ENCODE assay signal across 1 cellular context in the genomic region with DNA sequence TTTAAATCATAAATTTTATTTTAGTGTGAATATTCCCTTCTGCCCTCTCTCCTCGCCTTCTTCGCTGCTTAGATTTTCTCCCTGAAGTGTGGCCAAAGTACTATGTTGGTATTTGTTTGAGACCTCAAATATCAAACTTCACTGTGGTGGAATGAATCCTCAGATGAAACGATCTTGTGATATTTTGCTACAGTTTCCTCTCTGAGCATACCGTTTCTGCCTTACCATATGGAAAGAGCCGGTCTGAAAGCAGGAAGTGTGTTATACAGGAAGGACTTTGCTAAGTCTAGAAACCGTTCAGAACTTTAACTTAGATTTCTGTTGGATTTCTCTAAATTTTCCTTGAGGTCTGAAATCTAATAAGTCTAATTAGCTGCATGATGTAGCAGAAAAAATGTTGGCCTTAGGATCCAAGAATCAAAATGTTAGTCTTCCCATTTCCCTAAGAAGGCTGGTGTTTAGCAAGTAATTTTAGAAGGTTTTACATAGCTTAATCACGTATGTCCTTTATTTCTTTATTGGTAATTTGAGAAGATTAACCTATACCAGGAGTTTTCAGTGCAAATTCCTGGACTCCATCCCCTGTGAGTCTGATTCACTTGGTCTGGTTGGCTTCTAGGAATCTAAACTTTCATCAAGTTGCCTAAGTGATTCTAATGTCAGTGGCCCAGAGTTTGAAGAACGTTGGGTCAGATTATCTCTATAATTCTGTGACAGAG.
TF ChIP-seq lines count a peak whose summit lies in the region.

No MANE protein-coding gene starts in this region.

TF ChIP-seq in WTC11, 78 proteins besides CTCF, POLR2A, EP300 and RAD21 (continued from another document):
- TF ChIP-seq, protein P1, sequence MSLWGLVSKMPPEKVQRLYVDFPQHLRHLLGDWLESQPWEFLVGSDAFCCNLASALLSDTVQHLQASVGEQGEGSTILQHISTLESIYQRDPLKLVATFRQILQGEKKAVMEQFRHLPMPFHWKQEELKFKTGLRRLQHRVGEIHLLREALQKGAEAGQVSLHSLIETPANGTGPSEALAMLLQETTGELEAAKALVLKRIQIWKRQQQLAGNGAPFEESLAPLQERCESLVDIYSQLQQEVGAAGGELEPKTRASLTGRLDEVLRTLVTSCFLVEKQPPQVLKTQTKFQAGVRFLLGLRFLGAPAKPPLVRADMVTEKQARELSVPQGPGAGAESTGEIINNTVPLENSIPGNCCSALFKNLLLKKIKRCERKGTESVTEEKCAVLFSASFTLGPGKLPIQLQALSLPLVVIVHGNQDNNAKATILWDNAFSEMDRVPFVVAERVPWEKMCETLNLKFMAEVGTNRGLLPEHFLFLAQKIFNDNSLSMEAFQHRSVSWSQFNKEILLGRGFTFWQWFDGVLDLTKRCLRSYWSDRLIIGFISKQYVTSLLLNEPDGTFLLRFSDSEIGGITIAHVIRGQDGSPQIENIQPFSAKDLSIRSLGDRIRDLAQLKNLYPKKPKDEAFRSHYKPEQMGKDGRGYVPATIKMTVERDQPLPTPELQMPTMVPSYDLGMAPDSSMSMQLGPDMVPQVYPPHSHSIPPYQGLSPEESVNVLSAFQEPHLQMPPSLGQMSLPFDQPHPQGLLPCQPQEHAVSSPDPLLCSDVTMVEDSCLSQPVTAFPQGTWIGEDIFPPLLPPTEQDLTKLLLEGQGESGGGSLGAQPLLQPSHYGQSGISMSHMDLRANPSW (CRISPR knock-in tag; conservative IDR thresholded peaks at IDR 0.05; ENCODE audit: low read depth), result no peak
- no peak for TF ChIP-seq MYBL2 (CRISPR knock-in tag; IDR thresholded peaks at IDR 0.05)
